Comparison of ENCODE assay signal across 6 cellular contexts in genomic region chr4:15215118-15215517, GRCh38.
"Had no signal": no experiment of that assay in that cellular context is flagged by ENCODE, and none has a peak within 500 bp of the region (broad histone marks: within the 10 kb centered on the region; RNA-seq: fewer than 3 reads in every experiment).

No MANE protein-coding gene starts in this region.

- H3K4me3 ChIP-seq: GM23338 had no signal

- ATAC-seq: GM23338, HepG2 had no signal

- DNase-seq: H9, HCEC 1CT, KBM-7 had no signal

- H3K27ac ChIP-seq: HL-60 had no signal
